Comparison of ENCODE assay signal across 17 cellular contexts in the genomic region with DNA sequence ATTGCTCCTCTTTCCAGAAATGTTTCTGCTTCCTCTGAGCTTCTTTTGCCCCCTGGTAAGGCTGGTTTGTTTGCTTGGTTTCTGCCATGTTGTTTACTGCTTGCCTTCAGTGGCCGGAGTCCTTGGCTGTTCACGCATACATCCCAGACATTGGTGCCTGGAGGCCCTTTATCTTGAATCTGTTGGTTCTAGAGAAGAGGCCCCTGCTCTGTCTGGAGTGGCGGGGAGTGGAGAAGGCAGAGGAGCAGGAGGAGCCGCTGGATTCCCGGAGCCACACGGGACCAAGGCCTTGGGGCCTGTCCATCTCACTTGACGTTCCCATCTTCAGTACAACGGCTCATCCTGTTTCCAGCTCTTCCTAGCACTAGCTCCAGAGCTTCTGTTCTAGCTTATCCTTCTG.
DNase-seq lines count a peak whose midpoint lies in the region; ATAC-seq and TF ChIP-seq lines count a peak whose summit lies in the region.
"Had no signal": no experiment of that assay in that cellular context is flagged by ENCODE, and none has a peak within 500 bp of the region (broad histone marks: within the 10 kb centered on the region; RNA-seq: fewer than 3 reads in every experiment).

No MANE protein-coding gene starts in this region.

- peaks cover 4% of the 10 kb centered on the region for H3K27me3 ChIP-seq in osteoblast (ENCODE audit: insufficient read depth, low read length)
- H3K27me3 ChIP-seq: BE2C had no signal

- H3K36me3 ChIP-seq in osteoblast (ENCODE audit: insufficient read depth, low read length) = no peaks in the 10 kb centered on the region
- H3K36me3 ChIP-seq: BE2C; BLaER1 treated with 17β-estradiol and CSF1 and Interleukin-3, amounts not matched to agents 10 nM and 100 nM had no signal

- no peaks in the 10 kb centered on the region for H4K20me1 ChIP-seq in osteoblast (ENCODE audit: insufficient read depth, low read length)

- no peaks in the 10 kb centered on the region for H3K9me3 ChIP-seq in osteoblast (ENCODE audit: low read depth, low read length)
- H3K9me3 ChIP-seq: BE2C; BLaER1 treated with 17β-estradiol and CSF1 and Interleukin-3, amounts not matched to agents 10 nM and 100 nM; Caco-2 had no signal

- H3K4me2 ChIP-seq in osteoblast (ENCODE audit: insufficient read depth, low read length) = no peak overlapping the region

- TF ChIP-seq CTCF in osteoblast (IDR thresholded peaks at IDR 0.05; ENCODE audit: extremely low read depth, low read depth, low read length) = no peak

- H2AFZ ChIP-seq in osteoblast (ENCODE audit: low read length) = no peak overlapping the region

- DNase-seq in ELF-1 (ENCODE audit: low read depth, low spot score) (peak; percentile 56), osteoblast (ENCODE audit: insufficient read length, low spot score, missing footprints) (peak; percentile 79), activated gamma-delta T cell (lab: John Stamatoyannopoulos, UW) (no peak)
- DNase-seq: 8988T; ACHN; BE2C; Caco-2; Calu3; CD4-positive, alpha-beta T cell; CD8-positive, alpha-beta T cell; DMS79 treated with DMSO at 0.1 percent for 48 hours; GDM1 had no signal

- H3K4me3 ChIP-seq in osteoblast (ENCODE audit: insufficient read depth, low read length) = no peak overlapping the region
- H3K4me3 ChIP-seq: BLaER1 treated with 17β-estradiol and CSF1 and Interleukin-3, amounts not matched to agents 10 nM and 100 nM; GM12878 had no signal

- no peaks in the 10 kb centered on the region for H3K79me2 ChIP-seq in osteoblast (ENCODE audit: insufficient read depth, low read length)

- no peak overlapping the region for H3K27ac ChIP-seq in osteoblast (ENCODE audit: low read depth, low read length)
- H3K27ac ChIP-seq: C4-2B had no signal

- H3K4me1 ChIP-seq in osteoblast (ENCODE audit: insufficient read depth, low read length) = peaks cover 8% of the 10 kb centered on the region
- H3K4me1 ChIP-seq: BE2C, Caco-2 had no signal

- no peak for ATAC-seq in HG03521 (IDR thresholded peaks at IDR 0.05; ENCODE audit: unreplicated experiment)
- no peak for ATAC-seq in HG03571 (IDR thresholded peaks at IDR 0.05; ENCODE audit: unreplicated experiment)
- ATAC-seq: CD8-positive, alpha-beta T cell; GM12878 had no signal
